Comparison of ENCODE assay signal across 25 cellular contexts in genomic region chr13:75165543-75166230, GRCh38.
"Had no signal": no experiment of that assay in that cellular context is flagged by ENCODE, and none has a peak within 500 bp of the region (broad histone marks: within the 10 kb centered on the region; RNA-seq: fewer than 3 reads in every experiment).

No MANE protein-coding gene starts in this region.

- H3K9ac ChIP-seq: neural progenitor cell had no signal

- H3K4me3 Mint-ChIP-seq: natural killer cell treated with Interleukin-12 subunit alpha and Interleukin-12 subunit beta and Interleukin-15 and Interleukin-18, amount 100 ng/mL, for 72 hours; neural progenitor cell; stimulated activated effector memory CD8-positive, alpha-beta T cell treated with anti-CD3 and anti-CD28 coated beads, Interleukin-12 subunit alpha, Interleukin-12 subunit beta, amount 100 ng/mL, for 72 hours; stimulated activated naive CD8-positive, alpha-beta T cell treated with anti-CD3 and anti-CD28 coated beads, Interleukin-15, amount 100 ng/mL, for 72 hours had no signal

- H3K4me2 ChIP-seq: neural progenitor cell had no signal

- ATAC-seq: gastrocnemius medialis; heart right ventricle; natural killer cell treated with Interleukin-12 subunit alpha and Interleukin-12 subunit beta and Interleukin-15 and Interleukin-18, amount 100 ng/mL, for 72 hours; right cardiac atrium; stimulated activated effector memory CD8-positive, alpha-beta T cell treated with anti-CD3 and anti-CD28 coated beads, Interleukin-12 subunit alpha, Interleukin-12 subunit beta, amount 100 ng/mL, for 72 hours; stimulated activated naive CD8-positive, alpha-beta T cell treated with anti-CD3 and anti-CD28 coated beads, Interleukin-15, amount 100 ng/mL, for 72 hours; upper lobe of right lung had no signal

- DNase-seq: cortex of kidney; dorsolateral prefrontal cortex; effector CD8-positive, alpha-beta T cell; gastrocnemius medialis; heart right ventricle; hypothalamus; islet precursor cell; left ventricle myocardium inferior; mesenchymal stem cell; midbrain; nucleus accumbens; ovary; right cardiac atrium; stimulated activated CD4-positive, alpha-beta T cell treated with anti-CD3 and anti-CD28 coated beads, Interleukin-4, amount 100 ng/mL, for 1 hour; stimulated activated CD8-positive, alpha-beta memory T cell treated with anti-CD3 and anti-CD28 coated beads, Interleukin-4, amount 100 ng/mL, for 48 hours; stimulated activated naive CD8-positive, alpha-beta T cell treated with anti-CD3 and anti-CD28 coated beads, Interleukin-15, amount 100 ng/mL, for 72 hours; testis; upper lobe of right lung had no signal

- H3K36me3 Mint-ChIP-seq: natural killer cell treated with Interleukin-12 subunit alpha and Interleukin-12 subunit beta and Interleukin-15 and Interleukin-18, amount 100 ng/mL, for 72 hours; stimulated activated effector memory CD8-positive, alpha-beta T cell treated with anti-CD3 and anti-CD28 coated beads, Interleukin-12 subunit alpha, Interleukin-12 subunit beta, amount 100 ng/mL, for 72 hours had no signal

- H3K27me3 Mint-ChIP-seq: progenitor cell of endocrine pancreas had no signal

- H3K9me3 Mint-ChIP-seq: natural killer cell treated with Interleukin-12 subunit alpha and Interleukin-12 subunit beta and Interleukin-15 and Interleukin-18, amount 100 ng/mL, for 72 hours; stimulated activated effector memory CD8-positive, alpha-beta T cell treated with anti-CD3 and anti-CD28 coated beads, Interleukin-12 subunit alpha, Interleukin-12 subunit beta, amount 100 ng/mL, for 72 hours; stimulated activated naive CD8-positive, alpha-beta T cell treated with anti-CD3 and anti-CD28 coated beads, Interleukin-15, amount 100 ng/mL, for 72 hours had no signal

- H3K4me3 ChIP-seq: dorsolateral prefrontal cortex, gastrocnemius medialis, heart right ventricle, left ventricle myocardium inferior, lung, neural progenitor cell, ovary, testis, tibial nerve, upper lobe of right lung, vagina had no signal

- H3K36me3 ChIP-seq: gastrocnemius medialis, heart right ventricle, left ventricle myocardium inferior, neural progenitor cell, ovary, tibial nerve, upper lobe of right lung, vagina had no signal

- H3K27me3 ChIP-seq: gastrocnemius medialis, heart right ventricle, neural progenitor cell, ovary, testis, tibial nerve, upper lobe of right lung, vagina had no signal

- H3K9me3 ChIP-seq: gastrocnemius medialis, heart right ventricle, left ventricle myocardium inferior, ovary, testis, tibial nerve, upper lobe of right lung, vagina had no signal

- H3K27ac Mint-ChIP-seq: natural killer cell treated with Interleukin-12 subunit alpha and Interleukin-12 subunit beta and Interleukin-15 and Interleukin-18, amount 100 ng/mL, for 72 hours; neural progenitor cell; progenitor cell of endocrine pancreas; stimulated activated effector memory CD8-positive, alpha-beta T cell treated with anti-CD3 and anti-CD28 coated beads, Interleukin-12 subunit alpha, Interleukin-12 subunit beta, amount 100 ng/mL, for 72 hours; stimulated activated naive CD8-positive, alpha-beta T cell treated with anti-CD3 and anti-CD28 coated beads, Interleukin-15, amount 100 ng/mL, for 72 hours had no signal

- H3K4me1 Mint-ChIP-seq: stimulated activated effector memory CD8-positive, alpha-beta T cell treated with anti-CD3 and anti-CD28 coated beads, Interleukin-12 subunit alpha, Interleukin-12 subunit beta, amount 100 ng/mL, for 72 hours; stimulated activated naive CD8-positive, alpha-beta T cell treated with anti-CD3 and anti-CD28 coated beads, Interleukin-15, amount 100 ng/mL, for 72 hours had no signal

- H3K4me1 ChIP-seq: gastrocnemius medialis, left ventricle myocardium inferior, testis, tibial nerve, upper lobe of right lung, vagina had no signal

- H2AFZ ChIP-seq: neural progenitor cell had no signal

- H3K27ac ChIP-seq: dorsolateral prefrontal cortex, gastrocnemius medialis, heart right ventricle, left ventricle myocardium inferior, neural progenitor cell, ovary, testis, tibial nerve, upper lobe of right lung, vagina had no signal
